39 cellular contexts compared by ENCODE assay signal in the genomic region with DNA sequence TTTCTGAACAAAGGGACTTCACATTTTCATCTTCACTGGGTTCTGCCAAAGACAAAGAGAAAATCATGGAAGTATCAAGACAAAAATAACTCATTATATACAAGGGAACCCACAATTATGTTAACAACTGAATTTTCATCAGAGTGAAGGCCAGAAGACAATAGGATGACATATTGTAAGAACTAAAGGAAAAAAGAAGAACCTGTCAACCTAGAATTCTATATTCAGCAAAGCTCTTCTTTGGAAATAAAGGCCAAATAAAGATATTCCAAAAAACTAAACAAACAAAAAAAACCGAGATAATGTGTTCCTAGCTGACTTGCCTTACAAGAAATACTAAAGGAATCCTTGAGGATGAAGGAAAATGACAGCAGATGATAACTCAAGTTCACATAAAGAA.
"Had no signal": no experiment of that assay in that cellular context is flagged by ENCODE, and none has a peak within 500 bp of the region (broad histone marks: within the 10 kb centered on the region; RNA-seq: fewer than 3 reads in every experiment).

No MANE protein-coding gene starts in this region.

- H3K4me1 Mint-ChIP-seq: activated naive CD4-positive, alpha-beta T cell treated with anti-CD3 and anti-CD28 coated beads, Interleukin-2, amount 50 U/mL, for 24 hours; activated naive CD8-positive, alpha-beta T cell treated with anti-CD3 and anti-CD28 coated beads, Interleukin-2, amount 50 U/mL, for 24 hours; activated T-helper 17 cell treated with anti-CD3 and anti-CD28 coated beads, Interleukin-2, amount 50 U/mL, for 72 hours; brain; central memory CD8-positive, alpha-beta T cell had no signal

- ATAC-seq: activated naive CD4-positive, alpha-beta T cell treated with anti-CD3 and anti-CD28 coated beads, Interleukin-2, amount 50 U/mL, for 72 hours; activated naive CD8-positive, alpha-beta T cell treated with anti-CD3 and anti-CD28 coated beads, Interleukin-2, amount 50 U/mL, for 24 hours; activated T-cell treated with anti-CD3 and anti-CD28 coated beads, Interleukin-2, amount 50 U/mL, for 4 hours; activated T-cell treated with anti-CD3 and anti-CD28 coated beads, Interleukin-2, amount 50 U/mL, for 72 hours; activated T-helper 17 cell treated with anti-CD3 and anti-CD28 coated beads, Interleukin-2, amount 50 U/mL, for 72 hours; body of pancreas had no signal

- H3K9me3 ChIP-seq: body of pancreas had no signal

- H3K27me3 Mint-ChIP-seq: activated naive CD4-positive, alpha-beta T cell treated with anti-CD3 and anti-CD28 coated beads, Interleukin-2, amount 50 U/mL, for 24 hours; activated naive CD8-positive, alpha-beta T cell; activated naive CD8-positive, alpha-beta T cell treated with anti-CD3 and anti-CD28 coated beads for 36 hours; activated naive CD8-positive, alpha-beta T cell treated with anti-CD3 and anti-CD28 coated beads, Interleukin-2, amount 10 ng/mL, durations not matched to agents 7 days and 5 days; activated naive CD8-positive, alpha-beta T cell treated with anti-CD3 and anti-CD28 coated beads, Interleukin-2, amount 50 U/mL, for 24 hours; activated T-helper 17 cell treated with anti-CD3 and anti-CD28 coated beads, Interleukin-2, amount 50 U/mL, for 72 hours; brain; central memory CD8-positive, alpha-beta T cell had no signal

- H3K27me3 ChIP-seq: adrenal gland, ascending aorta, body of pancreas, brain microvascular endothelial cell, breast epithelium, cardiac muscle cell had no signal

- H3K4me3 ChIP-seq: adrenal gland, ascending aorta, body of pancreas, breast epithelium, cardiac muscle cell had no signal

- H3K27ac Mint-ChIP-seq: activated naive CD4-positive, alpha-beta T cell treated with anti-CD3 and anti-CD28 coated beads for 36 hours; activated naive CD4-positive, alpha-beta T cell treated with anti-CD3 and anti-CD28 coated beads, Interleukin-2, amount 10 ng/mL, durations not matched to agents 7 days and 5 days; activated naive CD4-positive, alpha-beta T cell treated with anti-CD3 and anti-CD28 coated beads, Interleukin-2, amount 50 U/mL, for 24 hours; activated naive CD4-positive, alpha-beta T cell treated with anti-CD3 and anti-CD28 coated beads, Interleukin-2, amount 50 U/mL, for 72 hours; activated naive CD8-positive, alpha-beta T cell; activated naive CD8-positive, alpha-beta T cell treated with anti-CD3 and anti-CD28 coated beads for 36 hours; activated naive CD8-positive, alpha-beta T cell treated with anti-CD3 and anti-CD28 coated beads, Interleukin-2, amount 10 ng/mL, durations not matched to agents 7 days and 5 days; activated naive CD8-positive, alpha-beta T cell treated with anti-CD3 and anti-CD28 coated beads, Interleukin-2, amount 50 U/mL, for 24 hours; activated T-cell treated with anti-CD3 and anti-CD28 coated beads, Interleukin-2, amount 50 U/mL, for 72 hours; activated T-helper 1 cell treated with anti-CD3 and anti-CD28 coated beads, Interleukin-12 subunit alpha, Interleukin-12 subunit beta, Interleukin-2, Interleukin-4 antibody, amounts not matched to agents 30 ng/mL and 10 ng/mL and 1 ng/mL, durations not matched to agents 14 hours and 24 hours and 36 hours; activated T-helper 17 cell treated with anti-CD3 and anti-CD28 coated beads, Interleukin-2, amount 50 U/mL, for 72 hours; activated T-helper 2 cell treated with anti-CD3 and anti-CD28 coated beads, Interferon-gamma antibody, Interleukin-2, Interleukin-4, amounts not matched to agents 10 μg/mL and 5 μg/mL and 100 μg/mL, durations not matched to agents 14 hours and 24 hours and 36 hours; brain had no signal

- H3K36me3 ChIP-seq: adrenal gland, ascending aorta, brain microvascular endothelial cell, breast epithelium, cardiac muscle cell had no signal

- FAIRE-seq: astrocyte, bronchial epithelial cell, colon had no signal

- H3K27ac ChIP-seq: adrenal gland, ascending aorta, body of pancreas, brain microvascular endothelial cell, breast epithelium, cardiac muscle cell had no signal

- DNase-seq: activated effector memory CD4-positive, alpha-beta T cell treated with anti-CD3 and anti-CD28 coated beads, Interleukin-2, amount 50 U/mL, for 16 hours; activated effector memory CD4-positive, alpha-beta T cell treated with Interleukin-2 at 50 U/mL for 16 hours; activated gamma-delta T cell; activated gamma-delta T cell treated with Interleukin-2 at 50 U/mL for 16 hours; activated naive CD4-positive, alpha-beta T cell; activated naive CD4-positive, alpha-beta T cell treated with anti-CD3 and anti-CD28 coated beads for 36 hours; activated naive CD4-positive, alpha-beta T cell treated with anti-CD3 and anti-CD28 coated beads, Interleukin-2, amount 10 ng/mL, durations not matched to agents 7 days and 5 days; activated naive CD4-positive, alpha-beta T cell treated with anti-CD3 and anti-CD28 coated beads, Interleukin-2, amount 50 U/mL, for 16 hours; activated naive CD4-positive, alpha-beta T cell treated with Interleukin-2 at 50 U/mL for 16 hours; activated naive CD8-positive, alpha-beta T cell treated with anti-CD3 and anti-CD28 coated beads for 36 hours; activated naive CD8-positive, alpha-beta T cell treated with anti-CD3 and anti-CD28 coated beads, Interleukin-2, amount 10 ng/mL, durations not matched to agents 7 days and 5 days; activated naive CD8-positive, alpha-beta T cell treated with anti-CD3 and anti-CD28 coated beads, Interleukin-2, amount 50 U/mL, for 24 hours; activated T-cell treated with anti-CD3 and anti-CD28 coated beads, Interleukin-2, amount 50 U/mL, for 4 hours; activated T-cell treated with anti-CD3 and anti-CD28 coated beads, Interleukin-2, amount 50 U/mL, for 48 hours; activated T-cell treated with anti-CD3 and anti-CD28 coated beads, Interleukin-2, amount 50 U/mL, for 72 hours; adrenal gland; amniotic stem cell; amygdala; anterior cingulate cortex; aorta; body of pancreas; brain microvascular endothelial cell; caudate nucleus; central memory CD4-positive, alpha-beta T cell; cerebellar nuclear complex had no signal

- H3K4me1 ChIP-seq: adrenal gland, ascending aorta, breast epithelium had no signal

- H3K4me3 Mint-ChIP-seq: activated naive CD4-positive, alpha-beta T cell treated with anti-CD3 and anti-CD28 coated beads for 36 hours; activated naive CD4-positive, alpha-beta T cell treated with anti-CD3 and anti-CD28 coated beads, Interleukin-2, amount 10 ng/mL, durations not matched to agents 7 days and 5 days; activated naive CD4-positive, alpha-beta T cell treated with anti-CD3 and anti-CD28 coated beads, Interleukin-2, amount 50 U/mL, for 24 hours; activated naive CD8-positive, alpha-beta T cell; activated naive CD8-positive, alpha-beta T cell treated with anti-CD3 and anti-CD28 coated beads for 36 hours; activated naive CD8-positive, alpha-beta T cell treated with anti-CD3 and anti-CD28 coated beads, Interleukin-2, amount 10 ng/mL, durations not matched to agents 7 days and 5 days; activated naive CD8-positive, alpha-beta T cell treated with anti-CD3 and anti-CD28 coated beads, Interleukin-2, amount 50 U/mL, for 24 hours; activated T-cell treated with anti-CD3 and anti-CD28 coated beads, Interleukin-2, amount 50 U/mL, for 4 hours; activated T-cell treated with anti-CD3 and anti-CD28 coated beads, Interleukin-2, amount 50 U/mL, for 72 hours; activated T-helper 1 cell treated with anti-CD3 and anti-CD28 coated beads, Interleukin-12 subunit alpha, Interleukin-12 subunit beta, Interleukin-2, Interleukin-4 antibody, amounts not matched to agents 30 ng/mL and 10 ng/mL and 1 ng/mL, durations not matched to agents 14 hours and 24 hours and 36 hours; activated T-helper 17 cell treated with anti-CD3 and anti-CD28 coated beads, Interleukin-2, amount 50 U/mL, for 72 hours; central memory CD8-positive, alpha-beta T cell had no signal
